ENCODE assay signal across 8 cellular contexts in genomic region chr18:75212626-75213110, GRCh38. TPM values are rescaled to one million over a fixed set of nuclear protein-coding genes. Genes with fewer than 3 reads are reported as not detected.
DNase-seq lines count a peak whose midpoint lies in the region; ATAC-seq and TF ChIP-seq lines count a peak whose summit lies in the region.

No MANE protein-coding gene starts in this region.

- no peak for ATAC-seq in HG02870 (IDR thresholded peaks at IDR 0.05; ENCODE audit: unreplicated experiment)

- no peak for DNase-seq in PC-9
- DNase-seq in epithelial cell of proximal tubule (ENCODE audit: low read depth): no peak
- no peak for DNase-seq in retinal pigment epithelial cell (ENCODE audit: low read depth)
- DNase-seq in hypothalamus (lab: John Stamatoyannopoulos, UW): no peak
- no peak for DNase-seq in GM19238 (ENCODE audit: insufficient read length, low spot score)
- no peak for DNase-seq in RPMI8226

- TF ChIP-seq CTCF in PC-9 (conservative IDR thresholded peaks at IDR 0.05) (no peak), epithelial cell of proximal tubule (conservative IDR thresholded peaks at IDR 0.05; ENCODE audit: low read depth, low read length) (no peak), retinal pigment epithelial cell (conservative IDR thresholded peaks at IDR 0.05; ENCODE audit: low read depth, low read length) (no peak)

- H3K4me3 ChIP-seq in GM08714 (ENCODE audit: low read length) (peak overlapping the region; percentile 88), PC-9 (peak overlapping the region; percentile 73; the same call in 1 of the 2 replicates), epithelial cell of proximal tubule (ENCODE audit: low read depth, low read length) (peak overlapping the region; percentile 68), retinal pigment epithelial cell (ENCODE audit: low read length) (peak overlapping the region; percentile 61)

- H4K20me1 ChIP-seq in PC-9 (ENCODE audit: insufficient read depth): no peaks in the 10 kb centered on the region

- peaks cover 8% of the 10 kb centered on the region for H3K79me2 ChIP-seq in PC-9 (ENCODE audit: low read depth)

- intact Hi-C loops in PC-9 (cut with micrococcal nuclease; ENCODE audit: unreplicated experiment): no loop called here

- no peaks in the 10 kb centered on the region for H3K9me2 ChIP-seq in PC-9 (ENCODE audit: insufficient read depth)

- peaks cover 28% of the 10 kb centered on the region for H3K4me1 ChIP-seq in PC-9 (replicated peaks; ENCODE audit: insufficient read depth)

- H3K4me2 ChIP-seq in PC-9: peak overlapping the region; percentile 81

- no peaks in the 10 kb centered on the region for H3K27me3 ChIP-seq in PC-9 (ENCODE audit: insufficient read depth, low read depth)

- no peaks in the 10 kb centered on the region for H3K9me3 ChIP-seq in PC-9 (ENCODE audit: insufficient read depth, low read depth)

- peaks cover 27% of the 10 kb centered on the region for H3F3A ChIP-seq in PC-9 (ENCODE audit: insufficient read depth, low read depth)

- CTCF ChIA-PET in PC-9 (lab: Charles Lee): no interaction called here

- H2AFZ ChIP-seq in PC-9: peak overlapping the region; percentile 79

- POLR2A ChIA-PET in PC-9 (lab: Charles Lee; ENCODE audit: unreplicated experiment): no interaction called here

- TSS peak; percentile 6 for BruUV-seq in PC-9 (replicated peaks; lab: Mats Ljungman, UMichigan)

- no peak overlapping the region for H3K27ac ChIP-seq in PC-9

- no peaks in the 10 kb centered on the region for H3K36me3 ChIP-seq in PC-9 (ENCODE audit: low read depth)

RNA-seq across cellular contexts. Expression of gene TSHZ1, which starts 2.1 kb away (rescaled TPM):
- 6.5 and 7.4 TPM in 2 replicates for total RNA-seq in PC-9 (2021)
- 4.9 and 5.1 TPM in 2 replicates for total RNA-seq in epithelial cell of proximal tubule

RNA-seq across cellular contexts. Expression of gene PTGR3, which starts 3.7 kb away (rescaled TPM):
- total RNA-seq in PC-9 (2021) (36.6 and 38.4 TPM in 2 replicates), epithelial cell of proximal tubule (7.8 and 11.8 TPM in 2 replicates)
